Comparison of ENCODE assay signal across 12 cellular contexts in the genomic region with DNA sequence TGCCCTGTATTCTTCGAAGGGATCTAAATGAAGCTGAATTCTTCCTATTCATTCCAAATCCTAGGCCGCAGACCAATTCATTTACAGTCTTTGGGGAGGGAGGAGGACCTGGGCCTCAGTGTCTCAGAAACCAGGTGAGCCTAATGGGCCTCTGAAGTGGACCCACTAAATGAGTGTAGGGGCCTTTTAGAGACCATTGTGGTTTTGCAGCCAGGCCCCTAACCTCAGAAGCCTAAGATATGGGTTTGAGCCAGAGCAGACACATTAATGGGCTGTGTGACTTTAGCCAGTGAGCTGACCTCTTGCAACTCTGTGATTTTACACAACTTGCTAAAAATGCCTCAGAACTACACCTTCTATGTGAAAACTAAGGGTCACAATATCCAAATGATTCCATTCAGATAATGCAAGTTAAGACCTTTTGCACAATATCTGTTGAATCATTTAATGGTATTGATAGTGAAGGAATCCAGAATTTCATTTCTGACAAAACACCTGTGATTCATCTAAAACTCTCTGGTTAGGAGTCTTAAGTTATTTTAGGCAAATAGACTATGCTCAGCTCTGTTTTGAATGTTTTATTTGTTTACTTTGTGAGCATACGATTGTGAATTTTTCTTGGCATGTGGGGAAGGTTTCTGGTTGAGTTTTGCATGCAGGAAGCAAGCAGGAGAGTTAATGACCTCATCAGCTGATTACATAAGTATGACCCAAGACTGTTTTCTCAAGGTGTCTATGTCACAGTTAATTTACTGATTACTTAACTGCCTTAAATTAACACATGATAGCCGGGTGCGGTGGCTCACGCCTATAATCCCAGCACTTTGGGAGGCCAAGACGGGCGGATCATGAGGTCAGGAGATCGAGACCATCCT.
DNase-seq lines count a peak whose midpoint lies in the region; ATAC-seq and TF ChIP-seq lines count a peak whose summit lies in the region.
"Had no signal": no experiment of that assay in that cellular context is flagged by ENCODE, and none has a peak within 500 bp of the region (broad histone marks: within the 10 kb centered on the region; RNA-seq: fewer than 3 reads in every experiment).

No MANE protein-coding gene starts in this region.

- peaks cover 0 to 7% (median 0%) of the 10 kb centered on the region in 4 donors for H3K4me1 ChIP-seq in esophagus muscularis mucosa

- H3K27ac ChIP-seq in WERI-Rb-1 (peak overlapping the region; percentile 30), esophagus muscularis mucosa (replicated peaks in 1 of 4) (peak overlapping the region in 1 of 4 donors; percentile 52)

- H3K9me3 ChIP-seq in WERI-Rb-1 (ENCODE audit: severe bottlenecking) (peaks cover 3% of the 10 kb centered on the region), esophagus muscularis mucosa (no peaks in the 10 kb centered on the region)
- H3K9me3 ChIP-seq: heart left ventricle had no signal

- no peaks in the 10 kb centered on the region for H3K27me3 Mint-ChIP-seq in activated T-cell treated with anti-CD3 and anti-CD28 coated beads, Interleukin-2, amount 50 U/mL, for 72 hours (ENCODE audit: low read depth)
- H3K27me3 Mint-ChIP-seq: activated T-cell treated with anti-CD3 and anti-CD28 coated beads, Interleukin-2, amount 50 U/mL, for 24 hours had no signal

- H3K36me3 Mint-ChIP-seq in activated T-cell treated with anti-CD3 and anti-CD28 coated beads, Interleukin-2, amount 50 U/mL, for 72 hours (ENCODE audit: insufficient read depth in 2 of 2): no peaks in the 10 kb centered on the region
- H3K36me3 Mint-ChIP-seq: CD14-positive monocyte had no signal

- H3K36me3 ChIP-seq in BJ (ENCODE audit: control insufficient read depth, insufficient read depth, low read length) (peaks cover 17% of the 10 kb centered on the region), WERI-Rb-1 (peaks cover 64% of the 10 kb centered on the region), esophagus muscularis mucosa (peaks cover 19 to 64% (median 30%) of the 10 kb centered on the region in 4 donors)

- TF ChIP-seq EP300 in esophagus muscularis mucosa (IDR thresholded peaks at IDR 0.05): no peak

- DNase-seq in BJ (ENCODE audit: low read depth) (peak; percentile 92), WERI-Rb-1 (no peak), fibroblast of pulmonary artery (ENCODE audit: low read depth) (peak; percentile 79), posterior vena cava (ENCODE audit: low spot score) (peak; percentile 19), esophagus muscularis mucosa (ENCODE audit: extremely low spot score) (no peak)
- no peak for DNase-seq in activated T-cell treated with anti-CD3 and anti-CD28 coated beads, Interleukin-2, amount 50 U/mL, for 72 hours
- DNase-seq: activated T-cell treated with anti-CD3 and anti-CD28 coated beads, Interleukin-2, amount 50 U/mL, for 24 hours; cerebellar nuclear complex had no signal

- H3K4me1 Mint-ChIP-seq in activated T-cell treated with anti-CD3 and anti-CD28 coated beads, Interleukin-2, amount 50 U/mL, for 72 hours (ENCODE audit: low read depth): no peaks in the 10 kb centered on the region
- H3K4me1 Mint-ChIP-seq: CD14-positive monocyte had no signal

- CTCF ChIA-PET in BJ (lab: Yijun Ruan, JAX): interaction anchor here (0.8 to 1.0 kb wide), 2 partner anchors 29 to 465 kb away, joined by 3 read pairs; no protein-coding TSS in a partner anchor

- no peak overlapping the region for H3K4me3 ChIP-seq in BJ (ENCODE audit: low read depth, low read length)
- no peak overlapping the region for H3K4me3 ChIP-seq in WERI-Rb-1 (ENCODE audit: low read depth, low read length)
- H3K4me3 ChIP-seq in fibroblast of pulmonary artery (replicated peaks; ENCODE audit: low read depth, low read length): no peak overlapping the region
- no peak overlapping the region for H3K4me3 ChIP-seq in esophagus muscularis mucosa
- H3K4me3 ChIP-seq: heart left ventricle had no signal

- ATAC-seq in HG02678 (IDR thresholded peaks at IDR 0.05; ENCODE audit: unreplicated experiment) (no peak), GM19467 (IDR thresholded peaks at IDR 0.05; ENCODE audit: unreplicated experiment) (no peak)
- ATAC-seq in activated T-cell treated with anti-CD3 and anti-CD28 coated beads, Interleukin-2, amount 50 U/mL, for 72 hours (replicated peaks in 1 of 2): no peak

- intact Hi-C loops in posterior vena cava (cut with DNase I) (loop anchor here in 1 of 2 donors (10.0 kb wide), 1 partner anchor 81 kb away; a partner anchor contains a TSS), esophagus muscularis mucosa (cut with DNase I) (no loop called here)

- H3K27ac Mint-ChIP-seq in activated T-cell treated with anti-CD3 and anti-CD28 coated beads, Interleukin-2, amount 50 U/mL, for 72 hours: no peak overlapping the region
- H3K27ac Mint-ChIP-seq: activated T-cell treated with anti-CD3 and anti-CD28 coated beads, Interleukin-2, amount 50 U/mL, for 24 hours had no signal

- 86% methylated on average over 9 of the region's 9 CpGs for WGBS in esophagus muscularis mucosa

- POLR2A ChIA-PET in BJ (lab: Charles Lee): interaction anchor here (0.7 kb wide), 1 partner anchor 173 kb away, joined by 3 read pairs; no protein-coding TSS in a partner anchor

- H3K27me3 ChIP-seq in BJ (ENCODE audit: control insufficient read depth, insufficient read depth, low read length): no peaks in the 10 kb centered on the region
- no peaks in the 10 kb centered on the region for H3K27me3 ChIP-seq in WERI-Rb-1 (ENCODE audit: insufficient read depth, low read depth, severe bottlenecking)
- H3K27me3 ChIP-seq in esophagus muscularis mucosa: no peaks in the 10 kb centered on the region
- H3K27me3 ChIP-seq: heart left ventricle had no signal

- no peaks in the 10 kb centered on the region for H3K9me3 Mint-ChIP-seq in activated T-cell treated with anti-CD3 and anti-CD28 coated beads, Interleukin-2, amount 50 U/mL, for 72 hours
- H3K9me3 Mint-ChIP-seq: activated T-cell treated with anti-CD3 and anti-CD28 coated beads, Interleukin-2, amount 50 U/mL, for 24 hours had no signal

- TF ChIP-seq CTCF in BJ (IDR thresholded peaks at IDR 0.05; ENCODE audit: insufficient read depth, low read depth, low read length) (no peak), WERI-Rb-1 (IDR thresholded peaks at IDR 0.05; ENCODE audit: low read depth, low read length) (no peak), fibroblast of pulmonary artery (IDR thresholded peaks at IDR 0.05; ENCODE audit: low read length, missing control alignments) (no peak), esophagus muscularis mucosa (IDR thresholded peaks at IDR 0.05) (no peak)

- TF ChIP-seq POLR2A in esophagus muscularis mucosa (IDR thresholded peaks at IDR 0.05; ENCODE audit: low read depth): no peak

- no peak overlapping the region for H3K4me3 Mint-ChIP-seq in activated T-cell treated with anti-CD3 and anti-CD28 coated beads, Interleukin-2, amount 50 U/mL, for 72 hours
- H3K4me3 Mint-ChIP-seq: activated T-cell treated with anti-CD3 and anti-CD28 coated beads, Interleukin-2, amount 50 U/mL, for 24 hours; CD14-positive monocyte had no signal

Comparison
In these comparisons a context has a peak if more than half of its experiments do, and no peak if none do; other contexts are left out.
1. DNase-seq: peak in BJ (single experiment), fibroblast of pulmonary artery (single experiment) and posterior vena cava (single experiment); none in WERI-Rb-1 (single experiment), esophagus muscularis mucosa (single experiment) and activated T-cell treated with anti-CD3 and anti-CD28 coated beads, Interleukin-2, amount 50 U/mL, for 72 hours (0 of 2).